Comparison of ENCODE assay signal across 27 cellular contexts in the genomic region with DNA sequence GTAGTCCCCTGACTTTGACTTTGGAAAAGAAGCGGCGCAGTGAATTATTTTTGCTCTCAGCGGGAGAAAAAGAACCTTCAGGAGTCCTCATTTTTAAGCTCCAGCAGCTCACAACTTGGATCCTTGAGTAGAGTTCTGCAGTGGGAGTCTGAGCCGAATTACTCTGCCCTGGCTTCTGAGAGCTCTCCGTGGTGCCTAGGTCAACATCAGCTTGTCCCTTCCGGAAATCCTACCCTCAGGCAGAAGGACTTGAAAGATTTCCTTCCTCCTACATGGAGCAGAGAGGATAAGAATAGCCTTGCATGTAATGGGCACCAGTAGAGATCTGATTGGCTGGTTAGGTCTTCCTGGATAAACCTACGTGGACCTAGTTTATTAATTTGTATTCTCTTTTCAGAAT.
"Had no signal": no experiment of that assay in that cellular context is flagged by ENCODE, and none has a peak within 500 bp of the region (broad histone marks: within the 10 kb centered on the region; RNA-seq: fewer than 3 reads in every experiment).

No MANE protein-coding gene starts in this region.

- H3K9me3 ChIP-seq: colonic mucosa, esophagus muscularis mucosa, gastroesophageal sphincter, lower lobe of right lung, neutrophil, pancreas, right lobe of liver, thoracic aorta, upper lobe of left lung, uterus had no signal

- H3K27ac Mint-ChIP-seq: dendritic cell treated with granulocyte-macrophage colony-stimulating factor and Interleukin-4, amounts not matched to agents 40 ng/mL and 50 ng/mL, for 4 days; immature natural killer cell; natural killer cell; stimulated activated naive B cell treated with anti-CD40 and anti-IgM and Interleukin-4, amounts not matched to agents 10 μg/mL and 1 μg/mL and 100 μg/mL, for 72 hours; stimulated activated naive CD8-positive, alpha-beta T cell treated with anti-CD3 and anti-CD28 coated beads, Interleukin-15, Interleukin-2, amounts not matched to agents 100 ng/mL and 50 ng/mL, for 24 hours had no signal

- H3K27ac ChIP-seq: colonic mucosa, esophagus muscularis mucosa, foreskin keratinocyte, gastroesophageal sphincter, heart left ventricle, hepatocyte, lower lobe of right lung, neutrophil, pancreas, right lobe of liver, thoracic aorta, tibial nerve, upper lobe of left lung, uterus had no signal

- H3K4me2 ChIP-seq: hepatocyte had no signal

- H3K4me1 ChIP-seq: colonic mucosa, esophagus muscularis mucosa, foreskin keratinocyte, gastroesophageal sphincter, heart left ventricle, lower lobe of right lung, pancreas, right lobe of liver, tibial nerve, upper lobe of left lung, uterus had no signal

- H3K36me3 Mint-ChIP-seq: immature natural killer cell; natural killer cell; stimulated activated naive B cell treated with anti-CD40 and anti-IgM and Interleukin-4, amounts not matched to agents 10 μg/mL and 1 μg/mL and 100 μg/mL, for 72 hours had no signal

- H2AFZ ChIP-seq: hepatocyte had no signal

- H3K4me3 Mint-ChIP-seq: dendritic cell treated with granulocyte-macrophage colony-stimulating factor and Interleukin-4, amounts not matched to agents 40 ng/mL and 50 ng/mL, for 4 days; immature natural killer cell; natural killer cell; stimulated activated naive B cell treated with anti-CD40 and anti-IgM and Interleukin-4, amounts not matched to agents 10 μg/mL and 1 μg/mL and 100 μg/mL, for 72 hours; stimulated activated naive CD8-positive, alpha-beta T cell treated with anti-CD3 and anti-CD28 coated beads, Interleukin-15, Interleukin-2, amounts not matched to agents 100 ng/mL and 50 ng/mL, for 24 hours had no signal

- H3K27me3 ChIP-seq: colonic mucosa, esophagus muscularis mucosa, gastroesophageal sphincter, heart left ventricle, hepatocyte, neutrophil, pancreas, right lobe of liver, tibial nerve, upper lobe of left lung, uterus had no signal

- ATAC-seq: foreskin keratinocyte; gastroesophageal sphincter; heart left ventricle; left colon; left ventricle myocardium superior; lower lobe of right lung; natural killer cell; pancreas; right lobe of liver; stimulated activated naive B cell treated with anti-CD40 and anti-IgM and Interleukin-4, amounts not matched to agents 10 μg/mL and 1 μg/mL and 100 μg/mL, for 72 hours had no signal

- H3K79me2 ChIP-seq: hepatocyte had no signal

- H3K4me3 ChIP-seq: colonic mucosa, esophagus muscularis mucosa, gastroesophageal sphincter, heart left ventricle, hepatocyte, lower lobe of right lung, pancreas, right lobe of liver, thoracic aorta, tibial nerve, upper lobe of left lung, uterus had no signal

- DNase-seq: colonic mucosa; effector CD8-positive, alpha-beta T cell; foreskin keratinocyte; heart left ventricle; immature natural killer cell; islet precursor cell; kidney glomerular epithelial cell; left colon; left ventricle myocardium superior; lower lobe of right lung; natural killer cell; pancreas; right lobe of liver; small intestine; stimulated activated CD4-positive, alpha-beta T cell treated with anti-CD3 and anti-CD28 coated beads, Interleukin-15, amount 100 ng/mL, for 24 hours; stimulated activated CD4-positive, alpha-beta T cell treated with anti-CD3 and anti-CD28 coated beads, Interleukin-2, amount 100 ng/mL, for 48 hours; stimulated activated naive B cell treated with anti-CD40 and anti-IgM and Interleukin-4, amounts not matched to agents 10 μg/mL and 1 μg/mL and 100 μg/mL, for 72 hours; upper lobe of left lung; uterus had no signal

- H3K9me3 Mint-ChIP-seq: stimulated activated naive B cell treated with anti-CD40 and anti-IgM and Interleukin-4, amounts not matched to agents 10 μg/mL and 1 μg/mL and 100 μg/mL, for 72 hours; stimulated activated naive CD8-positive, alpha-beta T cell treated with anti-CD3 and anti-CD28 coated beads, Interleukin-15, Interleukin-2, amounts not matched to agents 100 ng/mL and 50 ng/mL, for 24 hours had no signal

- H3K36me3 ChIP-seq: colonic mucosa, esophagus muscularis mucosa, gastroesophageal sphincter, heart left ventricle, lower lobe of right lung, neutrophil, pancreas, right lobe of liver, thoracic aorta, tibial nerve, upper lobe of left lung, uterus had no signal

- H3K4me1 Mint-ChIP-seq: immature natural killer cell; natural killer cell; stimulated activated naive B cell treated with anti-CD40 and anti-IgM and Interleukin-4, amounts not matched to agents 10 μg/mL and 1 μg/mL and 100 μg/mL, for 72 hours had no signal

- H3K27me3 Mint-ChIP-seq: dendritic cell treated with granulocyte-macrophage colony-stimulating factor and Interleukin-4, amounts not matched to agents 40 ng/mL and 50 ng/mL, for 4 days; stimulated activated naive B cell treated with anti-CD40 and anti-IgM and Interleukin-4, amounts not matched to agents 10 μg/mL and 1 μg/mL and 100 μg/mL, for 72 hours; stimulated activated naive CD8-positive, alpha-beta T cell treated with anti-CD3 and anti-CD28 coated beads, Interleukin-15, Interleukin-2, amounts not matched to agents 100 ng/mL and 50 ng/mL, for 24 hours had no signal
